ENCODE assay signal across 1 cellular context in genomic region chr9:72256912-72257311, GRCh38.
TF ChIP-seq lines count a peak whose summit lies in the region.

No MANE protein-coding gene starts in this region.

TF ChIP-seq in Ishikawa, 13 proteins besides CTCF, POLR2A, EP300 and RAD21 (continued from another document):
- TF ChIP-seq USF1 (IDR thresholded peaks at IDR 0.05), result 0 out of 2 replicates have a peak, but pooled peaks have one; percentile 20
- no peak for TF ChIP-seq FOXM1 (IDR thresholded peaks at IDR 0.05; ENCODE audit: borderline replicate concordance, low read depth)
